ENCODE assay signal across 1 cellular context in genomic region chr18:79668203-79668602, GRCh38.
A peak's percentile ranks its signal among the peaks of the same experiment; 100 is the strongest.
TF ChIP-seq lines count a peak whose summit lies in the region.

No MANE protein-coding gene starts in this region.

TF ChIP-seq in HepG2, 621 proteins besides CTCF, POLR2A, EP300 and RAD21 (continued from another document):
- TF ChIP-seq ZBTB49 (CRISPR knock-in tag; IDR thresholded peaks at IDR 0.05; ENCODE audit: borderline replicate concordance) (no peak), ZSCAN22 (CRISPR knock-in tag; IDR thresholded peaks at IDR 0.05) (no peak), SCMH1 (CRISPR knock-in tag; IDR thresholded peaks at IDR 0.05; ENCODE audit: borderline replicate concordance) (no peak), ZNF121 (CRISPR knock-in tag; IDR thresholded peaks at IDR 0.05) (peak; percentile 23; the same call in 1 of the 2 replicates), RBM22 (optimal IDR thresholded peaks at IDR 0.05; ENCODE audit: low read length) (no peak), ZNF10 (CRISPR knock-in tag; IDR thresholded peaks at IDR 0.05; ENCODE audit: borderline replicate concordance, low read depth) (no peak), MAFK (conservative IDR thresholded peaks at IDR 0.05 in 1 of 2, IDR thresholded peaks at IDR 0.05 in 1 of 2; ENCODE audit: low read length in 2 of 2) (peak; percentile 66 to 77), HNF4A (CRISPR knock-in tag; IDR thresholded peaks at IDR 0.05) (peak; percentile 47), MAFF (IDR thresholded peaks at IDR 0.05; ENCODE audit: low read depth, low read length) (peak; percentile 67), STAG1 (CRISPR knock-in tag; IDR thresholded peaks at IDR 0.05) (no peak), ARID4A (CRISPR knock-in tag; IDR thresholded peaks at IDR 0.05; ENCODE audit: borderline replicate concordance) (no peak)
